1 cellular context compared by ENCODE assay signal in the genomic region with DNA sequence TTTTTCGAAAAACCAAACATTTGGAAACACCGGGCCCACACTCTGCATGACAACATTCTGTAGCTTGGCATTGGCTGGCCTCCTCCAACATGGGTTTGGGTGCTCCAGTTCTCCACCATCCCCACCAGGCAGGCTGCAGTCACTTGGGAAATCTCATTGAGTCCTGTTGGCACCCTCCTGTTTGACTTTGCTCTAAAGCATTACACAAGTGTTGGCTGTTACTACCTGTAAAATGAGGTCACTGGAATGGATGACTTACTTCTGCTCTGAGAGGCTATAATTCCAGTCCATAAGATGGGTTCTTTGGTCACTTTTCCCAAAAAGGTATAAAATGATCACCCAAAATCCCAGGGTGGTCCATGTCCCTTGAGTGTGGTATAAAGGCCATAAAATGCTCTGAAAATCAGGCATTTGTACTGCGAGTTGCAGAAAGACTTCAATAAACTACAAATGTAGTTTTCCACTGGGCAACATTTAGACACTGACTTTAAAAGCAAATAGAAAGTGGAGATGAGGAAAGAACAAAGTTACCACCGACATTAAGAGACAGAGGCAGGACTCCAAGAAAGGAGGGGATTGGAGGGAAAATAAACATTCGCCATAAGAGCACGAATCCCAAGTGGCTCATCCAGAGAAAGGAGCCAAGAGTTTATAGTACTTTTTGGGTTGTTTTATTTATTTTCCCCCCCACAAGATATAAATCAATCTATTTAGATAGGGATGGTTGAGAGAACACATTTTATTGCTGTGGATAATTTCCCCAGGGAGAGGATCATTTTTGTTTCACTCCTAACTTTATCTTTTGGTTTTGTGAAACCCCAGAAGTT.
TF ChIP-seq lines count a peak whose summit lies in the region.

No MANE protein-coding gene starts in this region.

TF ChIP-seq in IMR-90, 13 proteins besides CTCF, POLR2A, EP300 and RAD21:
- TF ChIP-seq BHLHE40 (IDR thresholded peaks at IDR 0.05; ENCODE audit: low read depth, low read length) (no peak), MXI1 (IDR thresholded peaks at IDR 0.05; ENCODE audit: borderline replicate concordance, low read depth, low read length) (no peak), NFE2L2 (IDR thresholded peaks at IDR 0.05; ENCODE audit: low read depth, low read length) (no peak), CEBPB (IDR thresholded peaks at IDR 0.05; ENCODE audit: low read depth, low read length) (no peak), MAZ (IDR thresholded peaks at IDR 0.05; ENCODE audit: borderline replicate concordance, low read depth, low read length) (no peak), RCOR1 (IDR thresholded peaks at IDR 0.05; ENCODE audit: insufficient replicate concordance, low read length) (no peak), RFX5 (IDR thresholded peaks at IDR 0.05; ENCODE audit: low read depth, low read length) (no peak), SMC3 (IDR thresholded peaks at IDR 0.05; ENCODE audit: low read depth, low read length) (no peak), MAFK (IDR thresholded peaks at IDR 0.05; ENCODE audit: low read depth, low read length) (no peak), FOS (IDR thresholded peaks at IDR 0.05; ENCODE audit: low read depth, low read length) (no peak), CHD1 (IDR thresholded peaks at IDR 0.05; ENCODE audit: low read depth, low read length) (no peak)
- TF ChIP-seq, protein P1, sequence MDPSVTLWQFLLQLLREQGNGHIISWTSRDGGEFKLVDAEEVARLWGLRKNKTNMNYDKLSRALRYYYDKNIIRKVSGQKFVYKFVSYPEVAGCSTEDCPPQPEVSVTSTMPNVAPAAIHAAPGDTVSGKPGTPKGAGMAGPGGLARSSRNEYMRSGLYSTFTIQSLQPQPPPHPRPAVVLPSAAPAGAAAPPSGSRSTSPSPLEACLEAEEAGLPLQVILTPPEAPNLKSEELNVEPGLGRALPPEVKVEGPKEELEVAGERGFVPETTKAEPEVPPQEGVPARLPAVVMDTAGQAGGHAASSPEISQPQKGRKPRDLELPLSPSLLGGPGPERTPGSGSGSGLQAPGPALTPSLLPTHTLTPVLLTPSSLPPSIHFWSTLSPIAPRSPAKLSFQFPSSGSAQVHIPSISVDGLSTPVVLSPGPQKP (IDR thresholded peaks at IDR 0.05; ENCODE audit: borderline replicate concordance, low read depth, low read length), result no peak
